8 cellular contexts compared by ENCODE assay signal in genomic region chr19:1240925-1241324, GRCh38. TPM values are rescaled to one million over a fixed set of nuclear protein-coding genes. Genes with fewer than 3 reads are reported as not detected.
DNase-seq lines count a peak whose midpoint lies in the region; ATAC-seq, FAIRE-seq and TF ChIP-seq lines count a peak whose summit lies in the region.

No MANE protein-coding gene starts in this region.

- peaks cover 31% of the 10 kb centered on the region for H3K4me1 ChIP-seq in ACC112 (ENCODE audit: control insufficient read depth, insufficient read depth, low read length, unreplicated experiment)
- peaks cover 24% of the 10 kb centered on the region for H3K4me1 ChIP-seq in GM12878 (ENCODE audit: control insufficient read depth, insufficient read depth, low read length)

- 30% methylated on average over 15 of the region's 15 CpGs for WGBS in GM12878 (ENCODE audit: insufficient coverage, insufficient replicate concordance, low lambda C conversion rate, missing lambda C conversion rate)

- peak overlapping the region; percentile 85 for H3K4me2 ChIP-seq in GM12878 (ENCODE audit: control insufficient read depth, insufficient read depth)

- H3K4me3 ChIP-seq in ACC112 (ENCODE audit: low read depth, low read length) = peak overlapping the region; percentile 96
- H3K4me3 ChIP-seq in GM12878 = peak overlapping the region; percentile 60; the same call in 1 of the 2 replicates

- CTCF ChIA-PET in GM12878 (lab: Yijun Ruan, JAX) = interaction anchor here (0.7 to 6.1 kb wide), 13 partner anchors 12 to 377 kb away, joined by 3 to 363 read pairs (median 3); partner anchors contain the start of genes CIRBP, RNU6-2 and SBNO2

- no peak for TF ChIP-seq EP300 in GM12878 (IDR thresholded peaks at IDR 0.05; ENCODE audit: borderline replicate concordance in 1 of 2, control insufficient read depth in 1 of 2, low read depth in 2 of 2, low read length in 2 of 2)

- no TSS peak for BruUV-seq in GM12878 (replicated peaks; lab: Mats Ljungman, UMichigan)

- TF ChIP-seq RAD21 in GM12878 (IDR thresholded peaks at IDR 0.05; ENCODE audit: insufficient read depth, low read depth, low read length) = no peak

- DNase-seq in HFFc6 (no peak), GM12878 (ENCODE audit: low read depth, low spot score) (no peak), DMS79 treated with DMSO at 0.1 percent for 48 hours (lab: John Stamatoyannopoulos, UW) (no peak), NCI-H2171 (lab: John Stamatoyannopoulos, UW) (no peak), urothelium cell line (ENCODE audit: low spot score) (no peak)
- DNase-seq in natural killer cell treated with Interleukin-12 subunit alpha and Interleukin-12 subunit beta and Interleukin-15 and Interleukin-18, amount 100 ng/mL, for 72 hours (ENCODE audit: low spot score) = no peak

- TF ChIP-seq CTCF in HFFc6 (IDR thresholded peaks at IDR 0.05) (no peak), GM12878 (IDR thresholded peaks at IDR 0.05 in 2 of 3, conservative IDR thresholded peaks at IDR 0.05 in 1 of 3; ENCODE audit: control insufficient read depth in 2 of 3, extremely low read depth in 1 of 3, insufficient read depth in 1 of 3, low read depth in 3 of 3, low read length in 3 of 3) (no peak)

- no peak for TF ChIP-seq POLR2A in GM12878 (IDR thresholded peaks at IDR 0.05; ENCODE audit: low read depth, low read length)

- RAD21 ChIA-PET in GM12878 (lab: Charles Lee; ENCODE audit: unreplicated experiment) = interaction anchor here (0.8 to 2.0 kb wide), 7 partner anchors 18 to 467 kb away, joined by 3 to 18 read pairs (median 4); partner anchors contain the start of gene CIRBP

- no peaks in the 10 kb centered on the region for H3K36me3 ChIP-seq in ACC112 (ENCODE audit: insufficient read depth, low read length)
- H3K36me3 ChIP-seq in GM12878 (ENCODE audit: control insufficient read depth in 2 of 2, insufficient read depth in 2 of 2, low read length in 1 of 2) = no peaks in the 10 kb centered on the region; a peak in 2 of 4 replicates

- POLR2A ChIA-PET in GM12878 (lab: Charles Lee) = interaction anchor here (0.7 to 7.7 kb wide), 3 partner anchors 25 to 333 kb away, joined by 3 to 184 read pairs (median 4); partner anchors contain the start of gene CIRBP

- H2AFZ ChIP-seq in ACC112 (ENCODE audit: low read length, unreplicated experiment) (no peak overlapping the region), GM12878 (ENCODE audit: control insufficient read depth, low read depth, low read length) (no peak overlapping the region; the same call in 1 of the 2 replicates)

- H3K27ac ChIP-seq in ACC112 (ENCODE audit: low read depth, low read length) (no peak overlapping the region), GM12878 (ENCODE audit: control insufficient read depth, insufficient read depth) (no peak overlapping the region)

- H3K27me3 Mint-ChIP-seq in HFFc6 (ENCODE audit: insufficient read depth) = peaks cover 4% of the 10 kb centered on the region; the same call in 1 of the 2 replicates
- H3K27me3 Mint-ChIP-seq in natural killer cell treated with Interleukin-12 subunit alpha and Interleukin-12 subunit beta and Interleukin-15 and Interleukin-18, amount 100 ng/mL, for 72 hours = peaks cover 9 to 10% of the 10 kb centered on the region in 2 donors

- H3K9ac ChIP-seq in GM12878 (ENCODE audit: control insufficient read depth, insufficient read depth, low read length) = peak overlapping the region; percentile 85

- H3K36me3 Mint-ChIP-seq in HFFc6 (ENCODE audit: low read depth) = no peaks in the 10 kb centered on the region
- no peaks in the 10 kb centered on the region for H3K36me3 Mint-ChIP-seq in natural killer cell treated with Interleukin-12 subunit alpha and Interleukin-12 subunit beta and Interleukin-15 and Interleukin-18, amount 100 ng/mL, for 72 hours

- H3K9me3 ChIP-seq in GM12878 (replicated peaks; ENCODE audit: control insufficient read depth, insufficient read depth, low read length) = no peaks in the 10 kb centered on the region; the same call in 2 of the 3 replicates

- no peaks in the 10 kb centered on the region for H3K27me3 ChIP-seq in ACC112 (ENCODE audit: insufficient read depth, low read length)
- peaks cover 0 to 10% of the 10 kb centered on the region in 2 experiments; a peak in 3 of 4 replicates for H3K27me3 ChIP-seq in GM12878 (replicated peaks in 1 of 2; ENCODE audit: control insufficient read depth in 2 of 2, insufficient read depth in 2 of 2, low read length in 1 of 2)

- peaks cover 25% of the 10 kb centered on the region for H3K4me1 Mint-ChIP-seq in HFFc6 (ENCODE audit: low read depth)
- peaks cover 19 to 20% of the 10 kb centered on the region in 2 donors for H3K4me1 Mint-ChIP-seq in natural killer cell treated with Interleukin-12 subunit alpha and Interleukin-12 subunit beta and Interleukin-15 and Interleukin-18, amount 100 ng/mL, for 72 hours (ENCODE audit: low read depth in 2 of 2)

- ATAC-seq in GM12878 = no peak
- no peak for ATAC-seq in natural killer cell treated with Interleukin-12 subunit alpha and Interleukin-12 subunit beta and Interleukin-15 and Interleukin-18, amount 100 ng/mL, for 72 hours
- no peak for ATAC-seq in HG03342 (IDR thresholded peaks at IDR 0.05; ENCODE audit: unreplicated experiment)

- peak overlapping the region; percentile 84 for H3K4me3 Mint-ChIP-seq in HFFc6
- H3K4me3 Mint-ChIP-seq in natural killer cell treated with Interleukin-12 subunit alpha and Interleukin-12 subunit beta and Interleukin-15 and Interleukin-18, amount 100 ng/mL, for 72 hours = peak overlapping the region; percentile 86

- H3K9me3 Mint-ChIP-seq in HFFc6 = no peaks in the 10 kb centered on the region
- H3K9me3 Mint-ChIP-seq in natural killer cell treated with Interleukin-12 subunit alpha and Interleukin-12 subunit beta and Interleukin-15 and Interleukin-18, amount 100 ng/mL, for 72 hours = no peaks in the 10 kb centered on the region

- H3K27ac Mint-ChIP-seq in HFFc6 = peak overlapping the region; percentile 87
- peak overlapping the region; percentile 66 to 89 for H3K27ac Mint-ChIP-seq in natural killer cell treated with Interleukin-12 subunit alpha and Interleukin-12 subunit beta and Interleukin-15 and Interleukin-18, amount 100 ng/mL, for 72 hours

- in situ Hi-C loops in GM12878 (cut with MboI) = no loop called here

- SMC1A ChIA-PET in GM12878 (lab: Charles Lee; ENCODE audit: uncharacterized antibody, unreplicated experiment) = interaction anchor here (1.4 to 6.9 kb wide), 2 partner anchors 26 to 128 kb away, joined by 7 to 172 read pairs; partner anchors contain the start of gene CIRBP

- no peak for FAIRE-seq in GM12878 (lab: Jason Lieb, UNC)
- FAIRE-seq in urothelium cell line (lab: Jason Lieb, UNC) = no peak

- intact Hi-C loops in GM12878 (cut with micrococcal nuclease; ENCODE audit: unreplicated experiment) = loop anchor here (5.0 to 10.0 kb wide), 2 partner anchors 139 to 316 kb away; partner anchors contain the start of genes ARID3A and GPX4

- no peaks in the 10 kb centered on the region for H4K20me1 ChIP-seq in GM12878 (ENCODE audit: control insufficient read depth, insufficient read depth)

- H3K79me2 ChIP-seq in ACC112 (ENCODE audit: control insufficient read depth, insufficient read depth, low read length, unreplicated experiment) = peaks cover 16% of the 10 kb centered on the region
- H3K79me2 ChIP-seq in GM12878 (ENCODE audit: control insufficient read depth, insufficient read depth, low read length) = peaks cover 17% of the 10 kb centered on the region

RNA-seq across cellular contexts. Expression of gene ATP5F1D, which starts 0.6 kb away (rescaled TPM):
- 100 to 1,000 TPM; 190 to 243 (median 217) TPM for total RNA-seq in HFFc6 (2021; fragmentation: NEBNext Ultra II Directional; extraction: Animal tissue kit (Norgen Biotek cat#: 25700))
- total RNA-seq in GM12878 (2013; cell fraction: nucleolus; rRNA removed) = 14.2 and 16.6 TPM in 2 replicates
- 45.8 and 52.5 TPM in 2 replicates for total RNA-seq in GM12878 (2014; rRNA removed)
- 18.9 and 23.6 TPM in 2 replicates for total RNA-seq in GM12878 (2014; rRNA removed; fragmentation: Illumina TruSeq; extraction: Trizol)
- total RNA-seq in GM12878 (2021) = 304 and 305 TPM in 2 replicates
- 34.8 TPM for polyA plus RNA-seq in GM12878 (2011; ENCODE audit: low read depth)
- 18.5 and 46.6 TPM in 2 replicates for polyA plus RNA-seq in GM12878 (2011; rRNA removed)
- polyA plus RNA-seq in GM12878 (2011; cell fraction: cytosol; rRNA removed) = 109 and 189 TPM in 2 replicates
- 95.0 and 142 TPM in 2 replicates for polyA plus RNA-seq in GM12878 (2011; cell fraction: nucleus; rRNA removed)
- polyA plus RNA-seq in GM12878 (2012) = 163 and 185 TPM in 2 replicates
- polyA plus RNA-seq in GM12878 (2014; fragmentation: Illumina TruSeq; extraction: Trizol) = 1.4 and 12.8 TPM in 2 replicates
- polyA plus RNA-seq in GM12878 (2014; fragmentation: Nextera tagmentation; extraction: Ambion mirVana) = 10 to 100 TPM in 1 of 2 experiments, 1 to 10 TPM in 1; 7.2 to 45.0 TPM
- polyA plus RNA-seq in GM12878 (2014; rRNA removed) = 179 and 216 TPM in 2 replicates
- polyA plus RNA-seq in GM12878 (2016; fragmentation: Nextera tagmentation; extraction: Ambion mirVana) = 100 to 1,000 TPM; 355 to 357 TPM
- 38.4 and 79.7 TPM in 2 replicates for polyA minus RNA-seq in GM12878 (2011; rRNA and poly(A)+ RNA removed)
- 73.8 and 96.8 TPM in 2 replicates for polyA minus RNA-seq in GM12878 (2011; cell fraction: cytosol; rRNA and poly(A)+ RNA removed)
- 21.4 and 39.0 TPM in 2 replicates for polyA minus RNA-seq in GM12878 (2011; cell fraction: nucleus; rRNA and poly(A)+ RNA removed)
- 100 to 1,000 TPM; 163 to 215 TPM for total RNA-seq in natural killer cell treated with Interleukin-12 subunit alpha and Interleukin-12 subunit beta and Interleukin-15 and Interleukin-18, amount 100 ng/mL, for 72 hours

RNA-seq across cellular contexts. Expression of gene CBARP, which starts 3.1 kb away (rescaled TPM):
- 10 to 100 TPM in 1 of 6 experiments, 1 to 10 TPM in 5; 7.6 to 12.7 (median 8.6) TPM for total RNA-seq in HFFc6 (2021; fragmentation: NEBNext Ultra II Directional; extraction: Animal tissue kit (Norgen Biotek cat#: 25700))
- total RNA-seq in GM12878 (2013; cell fraction: nucleolus; rRNA removed) = 1.2 and 1.3 TPM in 2 replicates
- total RNA-seq in GM12878 (2014; rRNA removed) (0.44 and 0.51 TPM in 2 replicates), GM12878 (2014; rRNA removed; fragmentation: Illumina TruSeq; extraction: Trizol) (0.05 and 0.09 TPM in 2 replicates), GM12878 (2021) (0.59 and 0.61 TPM in 2 replicates)
- polyA plus RNA-seq in GM12878 (2011; ENCODE audit: low read depth) = 0.12 TPM
- polyA plus RNA-seq in GM12878 (2011; rRNA removed) (0.03 and 0.04 TPM in 2 replicates), GM12878 (2014; fragmentation: Illumina TruSeq; extraction: Trizol) (0.04 TPM in 1 of 2 replicates, not detected in the other), GM12878 (2014; fragmentation: Nextera tagmentation; extraction: Ambion mirVana) (not detected), GM12878 (2014; rRNA removed) (0.55 and 0.93 TPM in 2 replicates), GM12878 (2016; fragmentation: Nextera tagmentation; extraction: Ambion mirVana) (under 1 TPM in 1 of 2 experiments, not detected in 1; 0.18 TPM)
- polyA plus RNA-seq in GM12878 (2011; cell fraction: cytosol; rRNA removed) = 0.09 and 0.28 TPM in 2 replicates
- polyA plus RNA-seq in GM12878 (2011; cell fraction: nucleus; rRNA removed) = 2.0 and 2.3 TPM in 2 replicates
- polyA plus RNA-seq in GM12878 (2012) = 1.2 and 1.9 TPM in 2 replicates
- not detected in 2 replicates for polyA minus RNA-seq in GM12878 (2011; rRNA and poly(A)+ RNA removed)
- 0.83 TPM in 1 of 2 replicates, not detected in the other for polyA minus RNA-seq in GM12878 (2011; cell fraction: cytosol; rRNA and poly(A)+ RNA removed)
- polyA minus RNA-seq in GM12878 (2011; cell fraction: nucleus; rRNA and poly(A)+ RNA removed) = 0.19 TPM in 1 of 2 replicates, not detected in the other
- under 1 TPM in 1 of 2 donors, not detected in 1; 0.28 TPM for total RNA-seq in natural killer cell treated with Interleukin-12 subunit alpha and Interleukin-12 subunit beta and Interleukin-15 and Interleukin-18, amount 100 ng/mL, for 72 hours

RNA-seq across cellular contexts. Expression of gene MIDN, which starts 7.5 kb away (rescaled TPM):
- total RNA-seq in HFFc6 (2021; fragmentation: NEBNext Ultra II Directional; extraction: Animal tissue kit (Norgen Biotek cat#: 25700)) = 10 to 100 TPM; 58.4 to 73.3 (median 67.4) TPM
- 69.3 and 73.1 TPM in 2 replicates for total RNA-seq in GM12878 (2013; cell fraction: nucleolus; rRNA removed)
- total RNA-seq in GM12878 (2014; rRNA removed) = 6.1 and 8.4 TPM in 2 replicates
- 6.5 and 7.0 TPM in 2 replicates for total RNA-seq in GM12878 (2014; rRNA removed; fragmentation: Illumina TruSeq; extraction: Trizol)
- 51.5 and 52.3 TPM in 2 replicates for total RNA-seq in GM12878 (2021)
- 6.0 TPM for polyA plus RNA-seq in GM12878 (2011; ENCODE audit: low read depth)
- polyA plus RNA-seq in GM12878 (2011; rRNA removed) = 7.6 and 12.2 TPM in 2 replicates
- polyA plus RNA-seq in GM12878 (2011; cell fraction: cytosol; rRNA removed) = 24.2 and 29.5 TPM in 2 replicates
- 102 and 129 TPM in 2 replicates for polyA plus RNA-seq in GM12878 (2011; cell fraction: nucleus; rRNA removed)
- polyA plus RNA-seq in GM12878 (2012) = 26.6 and 35.6 TPM in 2 replicates
- polyA plus RNA-seq in GM12878 (2014; fragmentation: Illumina TruSeq; extraction: Trizol) = 4.2 and 7.9 TPM in 2 replicates
- polyA plus RNA-seq in GM12878 (2014; fragmentation: Nextera tagmentation; extraction: Ambion mirVana) = under 1 TPM; 0.38 to 0.63 TPM
- polyA plus RNA-seq in GM12878 (2014; rRNA removed) = 30.9 and 33.7 TPM in 2 replicates
- 1 to 10 TPM; 2.3 TPM for polyA plus RNA-seq in GM12878 (2016; fragmentation: Nextera tagmentation; extraction: Ambion mirVana)
- 2.3 and 11.8 TPM in 2 replicates for polyA minus RNA-seq in GM12878 (2011; rRNA and poly(A)+ RNA removed)
- 21.7 and 23.8 TPM in 2 replicates for polyA minus RNA-seq in GM12878 (2011; cell fraction: cytosol; rRNA and poly(A)+ RNA removed)
- 29.9 and 46.6 TPM in 2 replicates for polyA minus RNA-seq in GM12878 (2011; cell fraction: nucleus; rRNA and poly(A)+ RNA removed)
- total RNA-seq in natural killer cell treated with Interleukin-12 subunit alpha and Interleukin-12 subunit beta and Interleukin-15 and Interleukin-18, amount 100 ng/mL, for 72 hours = 10 to 100 TPM; 85.9 to 88.3 TPM

RNA-seq across cellular contexts. Expression of gene CIRBP, which starts 28.2 kb away (rescaled TPM):
- 100 to 1,000 TPM; 160 to 243 (median 190) TPM for total RNA-seq in HFFc6 (2021; fragmentation: NEBNext Ultra II Directional; extraction: Animal tissue kit (Norgen Biotek cat#: 25700))
- 275 and 320 TPM in 2 replicates for total RNA-seq in GM12878 (2013; cell fraction: nucleolus; rRNA removed)
- total RNA-seq in GM12878 (2014; rRNA removed) (216 and 225 TPM in 2 replicates), GM12878 (2014; rRNA removed; fragmentation: Illumina TruSeq; extraction: Trizol) (228 and 243 TPM in 2 replicates), GM12878 (2021) (264 and 284 TPM in 2 replicates)
- polyA plus RNA-seq in GM12878 (2011; ENCODE audit: low read depth) = 115 TPM
- polyA plus RNA-seq in GM12878 (2011; rRNA removed) (153 and 253 TPM in 2 replicates), GM12878 (2014; fragmentation: Illumina TruSeq; extraction: Trizol) (152 and 313 TPM in 2 replicates), GM12878 (2014; fragmentation: Nextera tagmentation; extraction: Ambion mirVana) (10 to 100 TPM; 27.6 to 52.4 TPM), GM12878 (2014; rRNA removed) (335 and 370 TPM in 2 replicates), GM12878 (2016; fragmentation: Nextera tagmentation; extraction: Ambion mirVana) (100 to 1,000 TPM; 162 to 166 TPM)
- polyA plus RNA-seq in GM12878 (2011; cell fraction: cytosol; rRNA removed) = 253 and 279 TPM in 2 replicates
- 892 and 1,145 TPM in 2 replicates for polyA plus RNA-seq in GM12878 (2011; cell fraction: nucleus; rRNA removed)
- polyA plus RNA-seq in GM12878 (2012) = 254 and 374 TPM in 2 replicates
- polyA minus RNA-seq in GM12878 (2011; rRNA and poly(A)+ RNA removed) = 50.8 and 65.0 TPM in 2 replicates
- 44.4 and 56.1 TPM in 2 replicates for polyA minus RNA-seq in GM12878 (2011; cell fraction: cytosol; rRNA and poly(A)+ RNA removed)
- 81.2 and 108 TPM in 2 replicates for polyA minus RNA-seq in GM12878 (2011; cell fraction: nucleus; rRNA and poly(A)+ RNA removed)
- total RNA-seq in natural killer cell treated with Interleukin-12 subunit alpha and Interleukin-12 subunit beta and Interleukin-15 and Interleukin-18, amount 100 ng/mL, for 72 hours = 100 to 1,000 TPM; 226 to 251 TPM

RNA-seq across cellular contexts. Expression of gene FAM174C, which starts 34.4 kb away (rescaled TPM):
- 10 to 100 TPM; 54.2 to 77.6 (median 63.8) TPM for total RNA-seq in HFFc6 (2021; fragmentation: NEBNext Ultra II Directional; extraction: Animal tissue kit (Norgen Biotek cat#: 25700))
- 15.3 and 16.8 TPM in 2 replicates for total RNA-seq in GM12878 (2013; cell fraction: nucleolus; rRNA removed)
- total RNA-seq in GM12878 (2014; rRNA removed) = 52.8 and 57.6 TPM in 2 replicates
- total RNA-seq in GM12878 (2014; rRNA removed; fragmentation: Illumina TruSeq; extraction: Trizol) = 15.4 and 18.8 TPM in 2 replicates
- total RNA-seq in GM12878 (2021) = 71.8 and 73.0 TPM in 2 replicates
- polyA plus RNA-seq in GM12878 (2011; ENCODE audit: low read depth) = 13.7 TPM
- 14.8 and 29.6 TPM in 2 replicates for polyA plus RNA-seq in GM12878 (2011; rRNA removed)
- polyA plus RNA-seq in GM12878 (2011; cell fraction: cytosol; rRNA removed) = 85.8 and 125 TPM in 2 replicates
- 64.1 and 89.0 TPM in 2 replicates for polyA plus RNA-seq in GM12878 (2011; cell fraction: nucleus; rRNA removed)
- polyA plus RNA-seq in GM12878 (2012) = 61.2 and 63.0 TPM in 2 replicates
- 1.1 and 8.1 TPM in 2 replicates for polyA plus RNA-seq in GM12878 (2014; fragmentation: Illumina TruSeq; extraction: Trizol)
- 1 to 10 TPM in 1 of 2 experiments, under 1 TPM in 1; 0.89 to 6.9 TPM for polyA plus RNA-seq in GM12878 (2014; fragmentation: Nextera tagmentation; extraction: Ambion mirVana)
- polyA plus RNA-seq in GM12878 (2014; rRNA removed) = 94.6 and 104 TPM in 2 replicates
- 10 to 100 TPM; 72.0 to 79.9 TPM for polyA plus RNA-seq in GM12878 (2016; fragmentation: Nextera tagmentation; extraction: Ambion mirVana)
- polyA minus RNA-seq in GM12878 (2011; rRNA and poly(A)+ RNA removed) = 10.3 and 34.2 TPM in 2 replicates
- 20.5 and 25.9 TPM in 2 replicates for polyA minus RNA-seq in GM12878 (2011; cell fraction: cytosol; rRNA and poly(A)+ RNA removed)
- 11.1 and 20.1 TPM in 2 replicates for polyA minus RNA-seq in GM12878 (2011; cell fraction: nucleus; rRNA and poly(A)+ RNA removed)
- total RNA-seq in natural killer cell treated with Interleukin-12 subunit alpha and Interleukin-12 subunit beta and Interleukin-15 and Interleukin-18, amount 100 ng/mL, for 72 hours = 10 to 100 TPM; 59.5 to 94.2 TPM
